18 cellular contexts compared by ENCODE assay signal in genomic region chr22:17079572-17079971, GRCh38. TPM values are rescaled to one million over a fixed set of nuclear protein-coding genes. Genes with fewer than 3 reads are reported as not detected.
"Had no signal": no experiment of that assay in that cellular context is flagged by ENCODE, and none has a peak within 500 bp of the region (broad histone marks: within the 10 kb centered on the region; RNA-seq: fewer than 3 reads in every experiment).

No MANE protein-coding gene starts in this region.

- H3K36me3 ChIP-seq: heart right ventricle, sigmoid colon, tibial artery, WERI-Rb-1 had no signal

- DNase-seq: activated CD4-positive, alpha-beta T cell treated with anti-CD3 and anti-CD28 coated beads for 1 hour; activated CD4-positive, alpha-beta T cell treated with anti-CD3 and anti-CD28 coated beads, Interleukin-2, amount 50 U/mL, for 48 hours; activated naive CD4-positive, alpha-beta T cell treated with Interleukin-2 at 50 U/mL for 16 hours; anterior cingulate cortex; central memory CD4-positive, alpha-beta T cell; erythroblast; heart right ventricle; immature natural killer cell; mesendoderm; natural killer cell; sigmoid colon; stimulated activated naive CD4-positive, alpha-beta T cell treated with Interleukin-2 at 50 U/mL for 16 hours; T-helper 17 cell; WERI-Rb-1 had no signal

- H3K27ac ChIP-seq: coronary artery, heart right ventricle, parathyroid adenoma, sigmoid colon, tibial artery, WERI-Rb-1 had no signal

- H3K36me3 Mint-ChIP-seq: brain, immature natural killer cell, natural killer cell had no signal

- H3K4me3 Mint-ChIP-seq: brain, immature natural killer cell, natural killer cell, T-helper 17 cell had no signal

- H3K4me3 ChIP-seq: coronary artery, heart right ventricle, sigmoid colon, tibial artery had no signal

- H3K9me3 Mint-ChIP-seq: immature natural killer cell, natural killer cell had no signal

- ATAC-seq: heart right ventricle, natural killer cell, T-helper 17 cell had no signal

- H3K9me3 ChIP-seq: heart right ventricle, sigmoid colon, tibial artery had no signal

- H3K27ac Mint-ChIP-seq: brain, immature natural killer cell, natural killer cell, T-helper 17 cell had no signal

- H3K4me1 ChIP-seq: parathyroid adenoma had no signal

- H3K27me3 Mint-ChIP-seq: T-helper 17 cell had no signal

RNA-seq across cellular contexts. Expression of gene TMEM121B, which starts 41.6 kb away (rescaled TPM):
- polyA plus RNA-seq: immature natural killer cell had no signal
